In genomic region chr16:71933913-71934696, GRCh38 we compare ENCODE assay signal across 11 cellular contexts. TPM values are rescaled to one million over a fixed set of nuclear protein-coding genes. Genes with fewer than 3 reads are reported as not detected.
DNase-seq lines count a peak whose midpoint lies in the region; ATAC-seq and TF ChIP-seq lines count a peak whose summit lies in the region.
"Had no signal": no experiment of that assay in that cellular context is flagged by ENCODE, and none has a peak within 500 bp of the region (broad histone marks: within the 10 kb centered on the region; RNA-seq: fewer than 3 reads in every experiment).

No MANE protein-coding gene starts in this region.

- peaks cover 20% of the 10 kb centered on the region for H3K79me2 ChIP-seq in HCT116 (ENCODE audit: insufficient read depth, low read length)

- DNase-seq in AG08396 (ENCODE audit: low spot score) (peak; percentile 34), HCT116 (ENCODE audit: low read depth, low spot score) (no peak), brain pericyte (ENCODE audit: low read depth, low spot score) (peak; percentile 41), mesothelial cell of epicardium (ENCODE audit: low spot score in 2 of 2, unreplicated experiment in 2 of 2) (no peak), NCI-H1105 treated with DMSO at 0.1 percent for 48 hours (lab: John Stamatoyannopoulos, UW) (no peak), cerebellar nuclear complex (lab: John Stamatoyannopoulos, UW) (no peak), DMS79 treated with DMSO at 0.1 percent for 48 hours (lab: John Stamatoyannopoulos, UW) (no peak)
- DNase-seq: mucosa of descending colon, transverse colon had no signal

- RAD21 ChIA-PET in HCT116 (lab: Charles Lee; ENCODE audit: low non-redundant PET in 1 of 2, low total read pairs in 2 of 2, uncharacterized antibody in 2 of 2, unreplicated experiment in 2 of 2), result no interaction called here

- TF ChIP-seq RAD21 in HCT116 (IDR thresholded peaks at IDR 0.05; ENCODE audit: low read depth), result no peak

- no peak overlapping the region for H2AFZ ChIP-seq in HCT116 (ENCODE audit: low read depth, low read length, poor library complexity, severe bottlenecking)

- BruUV-seq in HCT116 (replicated peaks; lab: Mats Ljungman, UMichigan), result no TSS peak

- H3K4me1 ChIP-seq in HCT116 (ENCODE audit: control insufficient read depth in 1 of 2, insufficient read depth in 2 of 2, low read length in 2 of 2), result peaks cover 0 to 3% of the 10 kb centered on the region in 2 experiments; a peak in 1 of 4 replicates

- no peaks in the 10 kb centered on the region for H3K27me3 ChIP-seq in HCT116 (ENCODE audit: insufficient read depth, low read length)
- H3K27me3 ChIP-seq: transverse colon had no signal

- no peak overlapping the region for H3K4me3 Mint-ChIP-seq in mesothelial cell of epicardium
- H3K4me3 Mint-ChIP-seq: activated naive CD8-positive, alpha-beta T cell had no signal

- POLR2A ChIA-PET in HCT116 (lab: Charles Lee), result no interaction called here

- peaks cover 30% of the 10 kb centered on the region for H3K4me1 Mint-ChIP-seq in mesothelial cell of epicardium

- H3K9ac ChIP-seq in HCT116 (ENCODE audit: low read length), result no peak overlapping the region

- H3K36me3 Mint-ChIP-seq in mesothelial cell of epicardium, result peaks cover 6% of the 10 kb centered on the region
- H3K36me3 Mint-ChIP-seq: activated naive CD8-positive, alpha-beta T cell had no signal

- H3K36me3 ChIP-seq in HCT116 (ENCODE audit: control insufficient read depth in 1 of 2, insufficient read depth in 2 of 2, low read length in 2 of 2), result peaks cover 4 to 15% of the 10 kb centered on the region in 2 experiments

- H3K9me3 ChIP-seq in HCT116 (ENCODE audit: control insufficient read depth in 1 of 2, insufficient read depth in 1 of 2, low read depth in 1 of 2, low read length in 2 of 2), result no peaks in the 10 kb centered on the region
- H3K9me3 ChIP-seq: mucosa of descending colon, transverse colon had no signal

- TF ChIP-seq POLR2A in HCT116 (IDR thresholded peaks at IDR 0.05; ENCODE audit: borderline replicate concordance, extremely low read depth, insufficient read depth, insufficient read length), result no peak

- no peak overlapping the region for H3K4me2 ChIP-seq in HCT116 (ENCODE audit: low read length)

- H4K20me1 ChIP-seq in HCT116 (ENCODE audit: insufficient read depth), result peaks cover 7% of the 10 kb centered on the region; the same call in 1 of the 2 replicates

- H3K9me2 ChIP-seq in HCT116 (ENCODE audit: insufficient read depth), result no peaks in the 10 kb centered on the region

- ATAC-seq in HCT116, result peak; percentile 46; the same call in 1 of the 2 replicates
- no peak for ATAC-seq in HG02763 (IDR thresholded peaks at IDR 0.05; ENCODE audit: unreplicated experiment)
- ATAC-seq: mucosa of descending colon had no signal

- H3K27me3 Mint-ChIP-seq in mesothelial cell of epicardium (ENCODE audit: low read depth), result no peaks in the 10 kb centered on the region
- H3K27me3 Mint-ChIP-seq: activated naive CD8-positive, alpha-beta T cell had no signal

- CTCF ChIA-PET in HCT116 (lab: Charles Lee), result no interaction called here

- no peak overlapping the region for H3K4me3 ChIP-seq in HCT116 (replicated peaks in 1 of 2; ENCODE audit: low read depth in 1 of 2, low read length in 2 of 2)
- H3K4me3 ChIP-seq: mucosa of descending colon, transverse colon had no signal

- H3K27ac ChIP-seq in HCT116 (ENCODE audit: low read depth, low read length), result no peak overlapping the region
- H3K27ac ChIP-seq: transverse colon had no signal

- intact Hi-C loops in HCT116 (cut with micrococcal nuclease), result no loop called here

- H3K9me3 Mint-ChIP-seq in mesothelial cell of epicardium, result no peaks in the 10 kb centered on the region

- H3K27ac Mint-ChIP-seq in mesothelial cell of epicardium, result peak overlapping the region; percentile 74

- no peak for TF ChIP-seq CTCF in HCT116 (IDR thresholded peaks at IDR 0.05 in 2 of 3, conservative IDR thresholded peaks at IDR 0.05 in 1 of 3; ENCODE audit: borderline replicate concordance in 1 of 3, insufficient read depth in 1 of 3, low read depth in 2 of 3, low read length in 2 of 3)
- no peak for TF ChIP-seq CTCF in mesothelial cell of epicardium (IDR thresholded peaks at IDR 0.05; ENCODE audit: unreplicated experiment)

TF ChIP-seq in HCT116, 20 proteins besides CTCF, POLR2A, EP300 and RAD21:
- TF ChIP-seq CBX3 (IDR thresholded peaks at IDR 0.05; ENCODE audit: low read depth) (no peak), POLR2AphosphoS5 (IDR thresholded peaks at IDR 0.05; ENCODE audit: low read depth, low read length) (0 out of 2 replicates have a peak, but pooled peaks have one; percentile 15)
TF ChIP-seq in HCT116: peak in this region for 1.

RNA-seq across cellular contexts. Expression of gene IST1, which starts 38.8 kb away (rescaled TPM):
- total RNA-seq in HCT116 (2021; ENCODE audit: unreplicated experiment) (191 TPM), mesothelial cell of epicardium (307 to 309 TPM (median 309 TPM) in 3 replicates)
- polyA plus RNA-seq in HCT116 (2012), result 135 and 139 TPM in 2 replicates

RNA-seq across cellular contexts. Expression of gene ZNF821, which starts 50.1 kb away (rescaled TPM):
- total RNA-seq in HCT116 (2021; ENCODE audit: unreplicated experiment), result 4.9 TPM
- 3.5 and 4.7 TPM in 2 replicates for polyA plus RNA-seq in HCT116 (2012)
- total RNA-seq in mesothelial cell of epicardium, result 25.2 to 28.8 TPM (median 27.1 TPM) in 3 replicates

Comparison
In these comparisons a context has a peak if more than half of its experiments do, and no peak if none do; other contexts are left out.
1. DNase-seq: peak in AG08396 (single experiment) and brain pericyte (single experiment); none in HCT116 (single experiment), mesothelial cell of epicardium (0 of 2), NCI-H1105 treated with DMSO at 0.1 percent for 48 hours (single experiment), cerebellar nuclear complex (0 of 2) and DMS79 treated with DMSO at 0.1 percent for 48 hours (single experiment).